ENCODE assay signal across 8 cellular contexts in genomic region chr11:113289341-113290187, GRCh38. TPM values are rescaled to one million over a fixed set of nuclear protein-coding genes. Genes with fewer than 3 reads are reported as not detected.
DNase-seq lines count a peak whose midpoint lies in the region; ATAC-seq and TF ChIP-seq lines count a peak whose summit lies in the region.

No MANE protein-coding gene starts in this region.

- H3K9ac ChIP-seq in NT2/D1 (ENCODE audit: insufficient read length, low read depth) = no peak overlapping the region

- H3K27me3 ChIP-seq in NT2/D1 (ENCODE audit: insufficient read depth, insufficient read length) = no peaks in the 10 kb centered on the region
- H3K27me3 ChIP-seq in neutrophil = peaks cover 14% of the 10 kb centered on the region
- H3K27me3 ChIP-seq in thoracic aorta (replicated peaks; ENCODE audit: insufficient read depth) = no peaks in the 10 kb centered on the region

- H3K4me3 ChIP-seq in NT2/D1 (ENCODE audit: insufficient read length, low read depth) (no peak overlapping the region), fibroblast of mammary gland (ENCODE audit: control insufficient read depth, low read depth, low read length) (no peak overlapping the region), neutrophil (ENCODE audit: low read depth in 1 of 2, low read length in 1 of 2) (no peak overlapping the region), thoracic aorta (no peak overlapping the region)

- H3K27ac Mint-ChIP-seq in Calu3 (ENCODE audit: unreplicated experiment) = no peak overlapping the region

- H3K27me3 Mint-ChIP-seq in Calu3 (ENCODE audit: unreplicated experiment) = peaks cover 23% of the 10 kb centered on the region

- ATAC-seq in GM19397 (IDR thresholded peaks at IDR 0.05; ENCODE audit: unreplicated experiment) (peak; percentile 87), HG03460 (IDR thresholded peaks at IDR 0.05; ENCODE audit: unreplicated experiment) (peak; percentile 97), thoracic aorta (ENCODE audit: insufficient number of reproducible peaks, low FRiP score, low read depth) (no peak)

- DNase-seq in Calu3 (peak; percentile 59), NT2/D1 (ENCODE audit: low read depth, low spot score) (peak; percentile 63), fibroblast of mammary gland (ENCODE audit: low read depth) (peak; percentile 35), thoracic aorta (ENCODE audit: low spot score) (no peak)
- peak; percentile 68 for DNase-seq in activated T-cell treated with anti-CD3 and anti-CD28 coated beads, Interleukin-2, amount 50 U/mL, for 1 hour

- no TSS peak for BruUV-seq in Calu3 (replicated peaks; lab: Mats Ljungman, UMichigan)

- H3K9me3 Mint-ChIP-seq in Calu3 (ENCODE audit: low read depth, unreplicated experiment) = no peaks in the 10 kb centered on the region

- intact Hi-C loops in Calu3 (cut with micrococcal nuclease; ENCODE audit: unreplicated experiment) = loop anchor here (1.0 to 10.0 kb wide), 4 partner anchors 495 to 1072 kb away; no protein-coding TSS in a partner anchor

- H3K4me1 Mint-ChIP-seq in Calu3 (ENCODE audit: low read depth, unreplicated experiment) = peaks cover 9% of the 10 kb centered on the region

- H3K9me3 ChIP-seq in NT2/D1 (ENCODE audit: insufficient read depth, low read length) (no peaks in the 10 kb centered on the region), neutrophil (no peaks in the 10 kb centered on the region), thoracic aorta (no peaks in the 10 kb centered on the region)

- H3K36me3 ChIP-seq in NT2/D1 (ENCODE audit: insufficient read depth, insufficient read length, low read length) (no peaks in the 10 kb centered on the region), neutrophil (no peaks in the 10 kb centered on the region), thoracic aorta (no peaks in the 10 kb centered on the region)

- no peaks in the 10 kb centered on the region for H3K4me1 ChIP-seq in NT2/D1 (ENCODE audit: insufficient read depth, insufficient read length)
- no peaks in the 10 kb centered on the region for H3K4me1 ChIP-seq in neutrophil (ENCODE audit: control insufficient read depth in 1 of 2, insufficient read depth in 1 of 2, low read depth in 1 of 2, low read length in 1 of 2)
- H3K4me1 ChIP-seq in thoracic aorta (ENCODE audit: control insufficient read depth in 1 of 2, low read depth in 2 of 2) = no peaks in the 10 kb centered on the region

- H3K36me3 Mint-ChIP-seq in Calu3 (ENCODE audit: insufficient read depth, unreplicated experiment) = no peaks in the 10 kb centered on the region

- CTCF ChIA-PET in Calu3 (lab: Charles Lee) = interaction anchor here (0.6 to 1.6 kb wide), 7 partner anchors 211 to 1070 kb away, joined by 3 to 12 read pairs (median 3); no protein-coding TSS in a partner anchor

- H3K4me3 Mint-ChIP-seq in Calu3 (ENCODE audit: low read depth, unreplicated experiment) = no peak overlapping the region

- no peak overlapping the region for H3K27ac ChIP-seq in neutrophil
- H3K27ac ChIP-seq in thoracic aorta = no peak overlapping the region

- TF ChIP-seq CTCF in Calu3 (IDR thresholded peaks at IDR 0.05; ENCODE audit: unreplicated experiment) = peak; percentile 61
- peak; percentile 88 for TF ChIP-seq CTCF in fibroblast of mammary gland (conservative IDR thresholded peaks at IDR 0.05; ENCODE audit: control insufficient read depth, insufficient read depth, low read depth, low read length)
- TF ChIP-seq CTCF in neutrophil (IDR thresholded peaks at IDR 0.05) = peak; percentile 31
- TF ChIP-seq CTCF in thoracic aorta (IDR thresholded peaks at IDR 0.05) = peak; percentile 83

RNA-seq across cellular contexts. Expression of gene TTC12, which starts 24.8 kb away (rescaled TPM):
- 12.8 and 15.0 TPM in 2 replicates for total RNA-seq in Calu3 (2022)
- 10 to 100 TPM; 15.2 to 21.9 TPM for total RNA-seq in thoracic aorta

Comparison
In these comparisons a context has a peak if more than half of its experiments do, and no peak if none do; other contexts are left out.
1. CTCF ChIP-seq: peak in every context shown above with its lines; median percentile 88 in fibroblast of mammary gland; 83 in thoracic aorta; 61 in Calu3; 31 in neutrophil.